26 cellular contexts compared by ENCODE assay signal in genomic region chr14:79415726-79416125, GRCh38.
"Had no signal": no experiment of that assay in that cellular context is flagged by ENCODE, and none has a peak within 500 bp of the region (broad histone marks: within the 10 kb centered on the region; RNA-seq: fewer than 3 reads in every experiment).

No MANE protein-coding gene starts in this region.

- H3K36me3 ChIP-seq: MG63 had no signal

- H3K4me3 ChIP-seq: MG63, SK-N-MC had no signal

- H3K27me3 ChIP-seq: MG63 had no signal

- DNase-seq: activated CD4-positive, alpha-beta T cell treated with anti-CD3 and anti-CD28 coated beads for 4 hours; activated CD8-positive, alpha-beta memory T cell treated with anti-CD3 and anti-CD28 coated beads, Interleukin-2, amount 50 U/mL, for 48 hours; activated CD8-positive, alpha-beta T cell treated with anti-CD3 and anti-CD28 coated beads, Interleukin-2, amount 10 ng/mL, durations not matched to agents 7 days and 5 days; activated effector memory CD4-positive, alpha-beta T cell treated with Interleukin-2 at 50 U/mL for 16 hours; activated naive CD4-positive, alpha-beta T cell; activated T-cell treated with anti-CD3 and anti-CD28 coated beads, Interleukin-2, amount 50 U/mL, for 24 hours; amniotic stem cell; caudate nucleus; MG63; MV-4-11; NCI-H1092 treated with DMSO at 0.1 percent for 48 hours; NCI-H1417 treated with DMSO at 0.1 percent for 48 hours; NCI-H1694; NCI-H2029; NCI-H2107; NCI-H2171 treated with DMSO at 0.1 percent for 48 hours; NCI-H510A treated with DMSO at 0.1 percent for 48 hours; NCI-H69; NK-92 treated with Interleukin-12 subunit alpha and Interleukin-12 subunit beta, amount 100 ng/mL, for 24 hours; OCI-M1; RPMI8226; SW 1271 had no signal

- ATAC-seq: activated CD4-positive, CD25-positive, alpha-beta regulatory T cell treated with anti-CD3 and anti-CD28 coated beads, Interleukin-2, amount 50 U/mL, for 24 hours; activated CD8-positive, alpha-beta T cell treated with anti-CD3 and anti-CD28 coated beads, Interleukin-2, amount 10 ng/mL, durations not matched to agents 7 days and 5 days; Panc1; Right ventricle myocardium inferior had no signal
